In the genomic region with DNA sequence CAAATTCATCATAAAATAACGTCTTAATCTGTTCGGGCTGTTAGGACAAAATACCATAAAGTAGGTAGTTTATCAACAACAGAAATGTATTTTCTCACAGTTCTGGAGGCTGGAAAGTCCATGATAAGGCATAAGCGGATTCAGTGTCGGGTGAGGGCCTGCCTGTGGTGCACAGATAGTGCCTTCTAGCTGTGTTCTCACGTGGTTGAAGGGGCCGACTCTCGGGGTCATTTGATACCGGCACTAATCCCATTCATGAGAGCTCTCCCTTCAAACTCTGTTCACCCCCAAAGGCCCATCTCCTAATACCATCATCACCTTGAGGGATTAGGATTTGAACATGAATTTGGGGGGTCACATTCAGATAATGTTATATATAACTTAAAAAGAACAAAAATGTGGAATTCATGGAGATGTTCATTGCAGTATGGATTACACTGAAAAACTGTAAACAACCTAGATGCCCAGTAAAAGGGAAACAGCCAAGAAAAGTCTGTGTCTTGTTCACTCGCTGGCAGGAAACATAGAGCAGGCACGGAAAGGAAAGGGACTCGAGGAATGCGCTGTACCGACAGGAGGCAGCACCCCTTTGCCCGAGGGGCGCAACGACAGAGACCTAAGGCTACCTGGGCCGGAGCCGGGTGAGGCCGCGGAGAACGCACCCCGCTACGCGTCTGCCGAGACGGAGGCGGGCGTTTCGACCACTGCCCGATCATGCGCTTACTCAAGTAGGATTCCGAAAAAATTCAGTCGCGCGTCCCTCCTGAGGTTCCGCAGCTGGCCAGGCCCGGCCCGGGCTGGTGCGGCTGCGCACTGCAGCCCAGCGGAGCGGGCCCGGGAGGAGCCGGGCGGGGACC, we compare ENCODE assay signal across 1 cellular context.
TF ChIP-seq lines count a peak whose summit lies in the region.

No MANE protein-coding gene starts in this region.

TF ChIP-seq in K562, 482 proteins besides CTCF, POLR2A, EP300 and RAD21 (continues in another document):
- TF ChIP-seq HIVEP1 (CRISPR knock-in tag; IDR thresholded peaks at IDR 0.05) (peak; percentile 67; the same call in 1 of the 2 replicates), ZNF431 (CRISPR knock-in tag; IDR thresholded peaks at IDR 0.05) (no peak), ZNF830 (CRISPR knock-in tag; IDR thresholded peaks at IDR 0.05) (no peak), TRIM24 (IDR thresholded peaks at IDR 0.05) (peak; percentile 97 to 98), TRIM28 (IDR thresholded peaks at IDR 0.05) (0 out of 2 replicates have a peak, but pooled peaks have one; percentile 34), NFIC (IDR thresholded peaks at IDR 0.05) (peak; percentile 98), ZNF134 (CRISPR knock-in tag; conservative IDR thresholded peaks at IDR 0.05) (peak; percentile 69), GTF2E2 (tag; IDR thresholded peaks at IDR 0.05) (peak; percentile 44; the same call in 1 of the 2 replicates), FOXA1 (IDR thresholded peaks at IDR 0.05; ENCODE audit: borderline replicate concordance) (no peak; the same call in 1 of the 2 replicates), LCOR (CRISPR knock-in tag; IDR thresholded peaks at IDR 0.05) (peak; percentile 58), HMG20B (CRISPR knock-in tag; IDR thresholded peaks at IDR 0.05) (no peak), NBN (IDR thresholded peaks at IDR 0.05; ENCODE audit: low read depth) (peak; percentile 86), BRF1 (IDR thresholded peaks at IDR 0.05; ENCODE audit: borderline replicate concordance, extremely low read depth, insufficient read length) (no peak), ZNF766 (CRISPR knock-in tag; conservative IDR thresholded peaks at IDR 0.05) (peak; percentile 92), ZNF133 (CRISPR knock-in tag; IDR thresholded peaks at IDR 0.05) (no peak), HNRNPLL (IDR thresholded peaks at IDR 0.05; ENCODE audit: low read depth, low read length, poor library complexity, severe bottlenecking) (peak; percentile 64), L3MBTL2 (IDR thresholded peaks at IDR 0.05) (peak; percentile 68), NCOR1 (IDR thresholded peaks at IDR 0.05) (peak; percentile 100), KLF13 (tag; IDR thresholded peaks at IDR 0.05; ENCODE audit: borderline replicate concordance, low read depth) (no peak)
- TF ChIP-seq, protein P1, sequence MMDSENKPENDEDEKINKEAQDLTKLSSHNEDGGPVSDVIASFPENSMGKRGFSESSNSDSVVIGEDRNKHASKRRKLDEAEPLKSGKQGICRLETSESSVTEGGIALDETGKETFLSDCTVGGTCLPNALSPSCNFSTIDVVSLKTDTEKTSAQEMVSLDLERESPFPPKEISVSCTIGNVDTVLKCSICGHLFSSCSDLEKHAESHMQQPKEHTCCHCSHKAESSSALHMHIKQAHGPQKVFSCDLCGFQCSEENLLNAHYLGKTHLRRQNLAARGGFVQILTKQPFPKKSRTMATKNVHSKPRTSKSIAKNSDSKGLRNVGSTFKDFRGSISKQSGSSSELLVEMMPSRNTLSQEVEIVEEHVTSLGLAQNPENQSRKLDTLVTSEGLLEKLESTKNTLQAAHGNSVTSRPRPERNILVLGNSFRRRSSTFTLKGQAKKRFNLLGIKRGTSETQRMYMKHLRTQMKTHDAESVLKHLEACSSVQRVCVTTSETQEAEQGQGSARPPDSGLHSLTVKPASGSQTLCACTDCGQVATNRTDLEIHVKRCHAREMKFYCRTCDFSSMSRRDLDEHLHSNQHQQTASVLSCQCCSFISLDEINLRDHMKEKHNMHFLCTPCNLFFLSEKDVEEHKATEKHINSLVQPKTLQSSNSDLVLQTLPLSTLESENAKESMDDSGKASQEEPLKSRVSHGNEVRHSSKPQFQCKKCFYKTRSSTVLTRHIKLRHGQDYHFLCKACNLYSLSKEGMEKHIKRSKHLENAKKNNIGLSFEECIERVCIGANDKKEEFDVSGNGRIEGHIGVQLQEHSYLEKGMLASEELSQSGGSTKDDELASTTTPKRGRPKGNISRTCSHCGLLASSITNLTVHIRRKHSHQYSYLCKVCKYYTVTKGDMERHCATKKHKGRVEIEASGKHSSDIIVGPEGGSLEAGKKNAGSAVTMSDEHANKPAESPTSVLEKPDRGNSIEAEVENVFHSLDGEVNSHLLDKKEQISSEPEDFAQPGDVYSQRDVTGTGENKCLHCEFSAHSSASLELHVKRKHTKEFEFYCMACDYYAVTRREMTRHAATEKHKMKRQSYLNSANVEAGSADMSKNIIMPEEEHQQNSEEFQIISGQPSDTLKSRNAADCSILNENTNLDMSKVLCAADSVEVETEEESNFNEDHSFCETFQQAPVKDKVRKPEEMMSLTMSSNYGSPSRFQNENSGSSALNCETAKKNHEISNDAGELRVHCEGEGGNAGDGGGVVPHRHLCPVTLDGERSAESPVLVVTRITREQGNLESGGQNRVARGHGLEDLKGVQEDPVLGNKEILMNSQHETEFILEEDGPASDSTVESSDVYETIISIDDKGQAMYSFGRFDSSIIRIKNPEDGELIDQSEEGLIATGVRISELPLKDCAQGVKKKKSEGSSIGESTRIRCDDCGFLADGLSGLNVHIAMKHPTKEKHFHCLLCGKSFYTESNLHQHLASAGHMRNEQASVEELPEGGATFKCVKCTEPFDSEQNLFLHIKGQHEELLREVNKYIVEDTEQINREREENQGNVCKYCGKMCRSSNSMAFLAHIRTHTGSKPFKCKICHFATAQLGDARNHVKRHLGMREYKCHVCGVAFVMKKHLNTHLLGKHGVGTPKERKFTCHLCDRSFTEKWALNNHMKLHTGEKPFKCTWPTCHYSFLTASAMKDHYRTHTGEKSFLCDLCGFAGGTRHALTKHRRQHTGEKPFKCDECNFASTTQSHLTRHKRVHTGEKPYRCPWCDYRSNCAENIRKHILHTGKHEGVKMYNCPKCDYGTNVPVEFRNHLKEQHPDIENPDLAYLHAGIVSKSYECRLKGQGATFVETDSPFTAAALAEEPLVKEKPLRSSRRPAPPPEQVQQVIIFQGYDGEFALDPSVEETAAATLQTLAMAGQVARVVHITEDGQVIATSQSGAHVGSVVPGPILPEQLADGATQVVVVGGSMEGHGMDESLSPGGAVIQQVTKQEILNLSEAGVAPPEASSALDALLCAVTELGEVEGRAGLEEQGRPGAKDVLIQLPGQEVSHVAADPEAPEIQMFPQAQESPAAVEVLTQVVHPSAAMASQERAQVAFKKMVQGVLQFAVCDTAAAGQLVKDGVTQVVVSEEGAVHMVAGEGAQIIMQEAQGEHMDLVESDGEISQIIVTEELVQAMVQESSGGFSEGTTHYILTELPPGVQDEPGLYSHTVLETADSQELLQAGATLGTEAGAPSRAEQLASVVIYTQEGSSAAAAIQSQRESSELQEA (IDR thresholded peaks at IDR 0.05; ENCODE audit: low read depth) = 0 out of 2 replicates have a peak, but pooled peaks have one; percentile 14
- TF ChIP-seq, protein P2, sequence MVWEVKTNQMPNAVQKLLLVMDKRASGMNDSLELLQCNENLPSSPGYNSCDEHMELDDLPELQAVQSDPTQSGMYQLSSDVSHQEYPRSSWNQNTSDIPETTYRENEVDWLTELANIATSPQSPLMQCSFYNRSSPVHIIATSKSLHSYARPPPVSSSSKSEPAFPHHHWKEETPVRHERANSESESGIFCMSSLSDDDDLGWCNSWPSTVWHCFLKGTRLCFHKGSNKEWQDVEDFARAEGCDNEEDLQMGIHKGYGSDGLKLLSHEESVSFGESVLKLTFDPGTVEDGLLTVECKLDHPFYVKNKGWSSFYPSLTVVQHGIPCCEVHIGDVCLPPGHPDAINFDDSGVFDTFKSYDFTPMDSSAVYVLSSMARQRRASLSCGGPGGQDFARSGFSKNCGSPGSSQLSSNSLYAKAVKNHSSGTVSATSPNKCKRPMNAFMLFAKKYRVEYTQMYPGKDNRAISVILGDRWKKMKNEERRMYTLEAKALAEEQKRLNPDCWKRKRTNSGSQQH (CRISPR knock-in tag; IDR thresholded peaks at IDR 0.05) = peak; percentile 89
- TF ChIP-seq, protein P3, sequence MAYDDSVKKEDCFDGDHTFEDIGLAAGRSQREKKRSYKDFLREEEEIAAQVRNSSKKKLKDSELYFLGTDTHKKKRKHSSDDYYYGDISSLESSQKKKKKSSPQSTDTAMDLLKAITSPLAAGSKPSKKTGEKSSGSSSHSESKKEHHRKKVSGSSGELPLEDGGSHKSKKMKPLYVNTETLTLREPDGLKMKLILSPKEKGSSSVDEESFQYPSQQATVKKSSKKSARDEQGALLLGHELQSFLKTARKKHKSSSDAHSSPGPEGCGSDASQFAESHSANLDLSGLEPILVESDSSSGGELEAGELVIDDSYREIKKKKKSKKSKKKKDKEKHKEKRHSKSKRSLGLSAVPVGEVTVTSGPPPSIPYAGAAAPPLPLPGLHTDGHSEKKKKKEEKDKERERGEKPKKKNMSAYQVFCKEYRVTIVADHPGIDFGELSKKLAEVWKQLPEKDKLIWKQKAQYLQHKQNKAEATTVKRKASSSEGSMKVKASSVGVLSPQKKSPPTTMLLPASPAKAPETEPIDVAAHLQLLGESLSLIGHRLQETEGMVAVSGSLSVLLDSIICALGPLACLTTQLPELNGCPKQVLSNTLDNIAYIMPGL (CRISPR knock-in tag; IDR thresholded peaks at IDR 0.05) = no peak; the same call in 1 of the 2 replicates
- TF ChIP-seq, protein P4, sequence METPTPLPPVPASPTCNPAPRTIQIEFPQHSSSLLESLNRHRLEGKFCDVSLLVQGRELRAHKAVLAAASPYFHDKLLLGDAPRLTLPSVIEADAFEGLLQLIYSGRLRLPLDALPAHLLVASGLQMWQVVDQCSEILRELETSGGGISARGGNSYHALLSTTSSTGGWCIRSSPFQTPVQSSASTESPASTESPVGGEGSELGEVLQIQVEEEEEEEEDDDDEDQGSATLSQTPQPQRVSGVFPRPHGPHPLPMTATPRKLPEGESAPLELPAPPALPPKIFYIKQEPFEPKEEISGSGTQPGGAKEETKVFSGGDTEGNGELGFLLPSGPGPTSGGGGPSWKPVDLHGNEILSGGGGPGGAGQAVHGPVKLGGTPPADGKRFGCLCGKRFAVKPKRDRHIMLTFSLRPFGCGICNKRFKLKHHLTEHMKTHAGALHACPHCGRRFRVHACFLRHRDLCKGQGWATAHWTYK (CRISPR knock-in tag; IDR thresholded peaks at IDR 0.05) = peak; percentile 76; the same call in 1 of the 2 replicates
- TF ChIP-seq, protein P5, sequence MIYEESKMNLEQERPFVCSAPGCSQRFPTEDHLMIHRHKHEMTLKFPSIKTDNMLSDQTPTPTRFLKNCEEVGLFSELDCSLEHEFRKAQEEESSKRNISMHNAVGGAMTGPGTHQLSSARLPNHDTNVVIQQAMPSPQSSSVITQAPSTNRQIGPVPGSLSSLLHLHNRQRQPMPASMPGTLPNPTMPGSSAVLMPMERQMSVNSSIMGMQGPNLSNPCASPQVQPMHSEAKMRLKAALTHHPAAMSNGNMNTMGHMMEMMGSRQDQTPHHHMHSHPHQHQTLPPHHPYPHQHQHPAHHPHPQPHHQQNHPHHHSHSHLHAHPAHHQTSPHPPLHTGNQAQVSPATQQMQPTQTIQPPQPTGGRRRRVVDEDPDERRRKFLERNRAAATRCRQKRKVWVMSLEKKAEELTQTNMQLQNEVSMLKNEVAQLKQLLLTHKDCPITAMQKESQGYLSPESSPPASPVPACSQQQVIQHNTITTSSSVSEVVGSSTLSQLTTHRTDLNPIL (CRISPR knock-in tag; IDR thresholded peaks at IDR 0.05) = 0 out of 2 replicates have a peak, but pooled peaks have one; percentile 11
- TF ChIP-seq, protein P6, sequence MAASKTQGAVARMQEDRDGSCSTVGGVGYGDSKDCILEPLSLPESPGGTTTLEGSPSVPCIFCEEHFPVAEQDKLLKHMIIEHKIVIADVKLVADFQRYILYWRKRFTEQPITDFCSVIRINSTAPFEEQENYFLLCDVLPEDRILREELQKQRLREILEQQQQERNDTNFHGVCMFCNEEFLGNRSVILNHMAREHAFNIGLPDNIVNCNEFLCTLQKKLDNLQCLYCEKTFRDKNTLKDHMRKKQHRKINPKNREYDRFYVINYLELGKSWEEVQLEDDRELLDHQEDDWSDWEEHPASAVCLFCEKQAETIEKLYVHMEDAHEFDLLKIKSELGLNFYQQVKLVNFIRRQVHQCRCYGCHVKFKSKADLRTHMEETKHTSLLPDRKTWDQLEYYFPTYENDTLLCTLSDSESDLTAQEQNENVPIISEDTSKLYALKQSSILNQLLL (CRISPR knock-in tag; IDR thresholded peaks at IDR 0.05; ENCODE audit: borderline replicate concordance) = no peak
- TF ChIP-seq, protein P7, sequence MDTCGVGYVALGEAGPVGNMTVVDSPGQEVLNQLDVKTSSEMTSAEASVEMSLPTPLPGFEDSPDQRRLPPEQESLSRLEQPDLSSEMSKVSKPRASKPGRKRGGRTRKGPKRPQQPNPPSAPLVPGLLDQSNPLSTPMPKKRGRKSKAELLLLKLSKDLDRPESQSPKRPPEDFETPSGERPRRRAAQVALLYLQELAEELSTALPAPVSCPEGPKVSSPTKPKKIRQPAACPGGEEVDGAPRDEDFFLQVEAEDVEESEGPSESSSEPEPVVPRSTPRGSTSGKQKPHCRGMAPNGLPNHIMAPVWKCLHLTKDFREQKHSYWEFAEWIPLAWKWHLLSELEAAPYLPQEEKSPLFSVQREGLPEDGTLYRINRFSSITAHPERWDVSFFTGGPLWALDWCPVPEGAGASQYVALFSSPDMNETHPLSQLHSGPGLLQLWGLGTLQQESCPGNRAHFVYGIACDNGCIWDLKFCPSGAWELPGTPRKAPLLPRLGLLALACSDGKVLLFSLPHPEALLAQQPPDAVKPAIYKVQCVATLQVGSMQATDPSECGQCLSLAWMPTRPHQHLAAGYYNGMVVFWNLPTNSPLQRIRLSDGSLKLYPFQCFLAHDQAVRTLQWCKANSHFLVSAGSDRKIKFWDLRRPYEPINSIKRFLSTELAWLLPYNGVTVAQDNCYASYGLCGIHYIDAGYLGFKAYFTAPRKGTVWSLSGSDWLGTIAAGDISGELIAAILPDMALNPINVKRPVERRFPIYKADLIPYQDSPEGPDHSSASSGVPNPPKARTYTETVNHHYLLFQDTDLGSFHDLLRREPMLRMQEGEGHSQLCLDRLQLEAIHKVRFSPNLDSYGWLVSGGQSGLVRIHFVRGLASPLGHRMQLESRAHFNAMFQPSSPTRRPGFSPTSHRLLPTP (IDR thresholded peaks at IDR 0.05; ENCODE audit: borderline replicate concordance, extremely low read depth, insufficient read length) = no peak
- TF ChIP-seq, protein P8, sequence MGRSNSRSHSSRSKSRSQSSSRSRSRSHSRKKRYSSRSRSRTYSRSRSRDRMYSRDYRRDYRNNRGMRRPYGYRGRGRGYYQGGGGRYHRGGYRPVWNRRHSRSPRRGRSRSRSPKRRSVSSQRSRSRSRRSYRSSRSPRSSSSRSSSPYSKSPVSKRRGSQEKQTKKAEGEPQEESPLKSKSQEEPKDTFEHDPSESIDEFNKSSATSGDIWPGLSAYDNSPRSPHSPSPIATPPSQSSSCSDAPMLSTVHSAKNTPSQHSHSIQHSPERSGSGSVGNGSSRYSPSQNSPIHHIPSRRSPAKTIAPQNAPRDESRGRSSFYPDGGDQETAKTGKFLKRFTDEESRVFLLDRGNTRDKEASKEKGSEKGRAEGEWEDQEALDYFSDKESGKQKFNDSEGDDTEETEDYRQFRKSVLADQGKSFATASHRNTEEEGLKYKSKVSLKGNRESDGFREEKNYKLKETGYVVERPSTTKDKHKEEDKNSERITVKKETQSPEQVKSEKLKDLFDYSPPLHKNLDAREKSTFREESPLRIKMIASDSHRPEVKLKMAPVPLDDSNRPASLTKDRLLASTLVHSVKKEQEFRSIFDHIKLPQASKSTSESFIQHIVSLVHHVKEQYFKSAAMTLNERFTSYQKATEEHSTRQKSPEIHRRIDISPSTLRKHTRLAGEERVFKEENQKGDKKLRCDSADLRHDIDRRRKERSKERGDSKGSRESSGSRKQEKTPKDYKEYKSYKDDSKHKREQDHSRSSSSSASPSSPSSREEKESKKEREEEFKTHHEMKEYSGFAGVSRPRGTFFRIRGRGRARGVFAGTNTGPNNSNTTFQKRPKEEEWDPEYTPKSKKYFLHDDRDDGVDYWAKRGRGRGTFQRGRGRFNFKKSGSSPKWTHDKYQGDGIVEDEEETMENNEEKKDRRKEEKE (IDR thresholded peaks at IDR 0.05; ENCODE audit: borderline replicate concordance in 1 of 2, control insufficient read depth in 1 of 2, low read depth in 2 of 2, low read length in 1 of 2) = no peak
